8 cellular contexts compared by ENCODE assay signal in genomic region chr6:112086744-112087135, GRCh38. TPM values are rescaled to one million over a fixed set of nuclear protein-coding genes. Genes with fewer than 3 reads are reported as not detected.
DNase-seq lines count a peak whose midpoint lies in the region; ATAC-seq and TF ChIP-seq lines count a peak whose summit lies in the region.

No MANE protein-coding gene starts in this region.

- no peaks in the 10 kb centered on the region for H4K20me1 ChIP-seq in PC-3 (ENCODE audit: low read length)

- peak overlapping the region; percentile 99 for H2AFZ ChIP-seq in PC-3 (ENCODE audit: low read length)

- WGBS in aorta, 2 donors, result 0% methylated on average over 8 of the region's 8 CpGs

- peaks cover 2% of the 10 kb centered on the region for H3K4me1 Mint-ChIP-seq in memory B cell
- peaks cover 7% of the 10 kb centered on the region for H3K4me1 Mint-ChIP-seq in activated CD4-positive, alpha-beta T cell treated with anti-CD3 and anti-CD28 coated beads, Interleukin-2, amount 10 ng/mL, durations not matched to agents 7 days and 5 days

- peak overlapping the region; percentile 66 for H3K9ac ChIP-seq in PC-3 (ENCODE audit: low read length)

- no peaks in the 10 kb centered on the region for H3K36me3 ChIP-seq in PC-3 (ENCODE audit: low read depth, low read length)
- H3K36me3 ChIP-seq in effector memory CD4-positive, alpha-beta T cell (ENCODE audit: control insufficient read depth, insufficient read depth, low read length), result peaks cover 3% of the 10 kb centered on the region
- H3K36me3 ChIP-seq in aorta (ENCODE audit: control insufficient read depth in 1 of 2, insufficient read depth in 2 of 2, low read length in 1 of 2), result no peaks in the 10 kb centered on the region

- peaks cover 5% of the 10 kb centered on the region for H3K27me3 Mint-ChIP-seq in memory B cell
- peaks cover 24% of the 10 kb centered on the region for H3K27me3 Mint-ChIP-seq in activated CD4-positive, alpha-beta T cell treated with anti-CD3 and anti-CD28 coated beads, Interleukin-2, amount 10 ng/mL, durations not matched to agents 7 days and 5 days

- ATAC-seq in GM21360 (IDR thresholded peaks at IDR 0.05; ENCODE audit: unreplicated experiment), result peak; percentile 26
- ATAC-seq in HG03571 (IDR thresholded peaks at IDR 0.05; ENCODE audit: unreplicated experiment), result peak; percentile 22
- ATAC-seq in PC-3, result peak; percentile 69
- peak; percentile 9 for ATAC-seq in memory B cell (ENCODE audit: low read depth)
- ATAC-seq in aorta (ENCODE audit: low FRiP score), result peak; percentile 21

- H3K4me2 ChIP-seq in PC-3 (ENCODE audit: low read length), result peak overlapping the region; percentile 97

- H3K27me3 ChIP-seq in PC-3 (ENCODE audit: low read length), result no peaks in the 10 kb centered on the region
- no peaks in the 10 kb centered on the region for H3K27me3 ChIP-seq in effector memory CD4-positive, alpha-beta T cell (replicated peaks; ENCODE audit: control insufficient read depth, insufficient read depth, low read length, poor library complexity, severe bottlenecking)
- no peaks in the 10 kb centered on the region for H3K27me3 ChIP-seq in aorta (ENCODE audit: control insufficient read depth in 1 of 2, insufficient read depth in 2 of 2, low read length in 1 of 2)

- no peaks in the 10 kb centered on the region for H3K9me2 ChIP-seq in PC-3 (replicated peaks; ENCODE audit: low read length)

- H3K36me3 Mint-ChIP-seq in memory B cell, result peaks cover 6% of the 10 kb centered on the region
- peaks cover 9% of the 10 kb centered on the region for H3K36me3 Mint-ChIP-seq in activated CD4-positive, alpha-beta T cell treated with anti-CD3 and anti-CD28 coated beads, Interleukin-2, amount 10 ng/mL, durations not matched to agents 7 days and 5 days (ENCODE audit: low read depth)

- TSS peak; percentile 57 for BruUV-seq in PC-3 (replicated peaks; lab: Mats Ljungman, UMichigan)

- H3K27ac ChIP-seq in PC-3 (ENCODE audit: low read length) (no peak overlapping the region), aorta (ENCODE audit: low read depth in 1 of 2, low read length in 2 of 2) (peak overlapping the region in 1 of 2 donors; percentile 71)
- H3K27ac ChIP-seq in effector memory CD4-positive, alpha-beta T cell (ENCODE audit: insufficient read depth, low read length, poor library complexity, severe bottlenecking), result peak overlapping the region; percentile 82

- no peak overlapping the region for H3K4me3 Mint-ChIP-seq in memory B cell
- no peak overlapping the region for H3K4me3 Mint-ChIP-seq in activated CD4-positive, alpha-beta T cell treated with anti-CD3 and anti-CD28 coated beads, Interleukin-2, amount 10 ng/mL, durations not matched to agents 7 days and 5 days

- no peaks in the 10 kb centered on the region; the same call in 1 of the 2 replicates for H3K79me2 ChIP-seq in PC-3 (ENCODE audit: low read length)

- no peak overlapping the region for H3K27ac Mint-ChIP-seq in memory B cell
- H3K27ac Mint-ChIP-seq in activated CD4-positive, alpha-beta T cell treated with anti-CD3 and anti-CD28 coated beads, Interleukin-2, amount 10 ng/mL, durations not matched to agents 7 days and 5 days, result no peak overlapping the region

- H3F3A ChIP-seq in PC-3 (ENCODE audit: low read length, unreplicated experiment), result no peaks in the 10 kb centered on the region

- CTCF ChIA-PET in PC-3 (lab: Charles Lee), result interaction anchor here (2.8 kb wide), 1 partner anchor 77 kb away, joined by 28 read pairs; no protein-coding TSS in a partner anchor
- CTCF ChIA-PET in activated CD4-positive, alpha-beta T cell treated with anti-CD3 and anti-CD28 coated beads, Interleukin-2, amount 10 ng/mL, durations not matched to agents 7 days and 5 days (lab: Charles Lee), result interaction anchor here (1.0 to 1.9 kb wide), 3 partner anchors 77 to 828 kb away, joined by 3 to 6 read pairs (median 4); a partner anchor contains a TSS

- H3K4me3 ChIP-seq in PC-3 (ENCODE audit: low read length) (peak overlapping the region; percentile 92), aorta (ENCODE audit: low read length in 2 of 2) (peak overlapping the region; percentile 94 to 98)
- H3K4me3 ChIP-seq in effector memory CD4-positive, alpha-beta T cell (ENCODE audit: insufficient read depth, low read depth, low read length, poor library complexity, severe bottlenecking), result peak overlapping the region; percentile 91

- no peaks in the 10 kb centered on the region for H3K4me1 ChIP-seq in PC-3 (ENCODE audit: insufficient read depth, low read length)
- H3K4me1 ChIP-seq in effector memory CD4-positive, alpha-beta T cell (ENCODE audit: control insufficient read depth, insufficient read depth, low read length, poor library complexity, severe bottlenecking), result no peaks in the 10 kb centered on the region
- H3K4me1 ChIP-seq in aorta (ENCODE audit: control insufficient read depth in 1 of 2, insufficient read depth in 2 of 2, low read length in 2 of 2), result no peaks in the 10 kb centered on the region

- POLR2A ChIA-PET in PC-3 (lab: Charles Lee; ENCODE audit: unreplicated experiment), result no interaction called here
- POLR2A ChIA-PET in activated CD4-positive, alpha-beta T cell treated with anti-CD3 and anti-CD28 coated beads, Interleukin-2, amount 10 ng/mL, durations not matched to agents 7 days and 5 days (lab: Charles Lee), result interaction anchor here (0.8 kb wide), 1 partner anchor 77 kb away, joined by 4 read pairs; no protein-coding TSS in a partner anchor

- H3K9me3 Mint-ChIP-seq in memory B cell, result no peaks in the 10 kb centered on the region
- H3K9me3 Mint-ChIP-seq in activated CD4-positive, alpha-beta T cell treated with anti-CD3 and anti-CD28 coated beads, Interleukin-2, amount 10 ng/mL, durations not matched to agents 7 days and 5 days, result no peaks in the 10 kb centered on the region

- peak; percentile 49 for TF ChIP-seq CTCF in PC-3 (conservative IDR thresholded peaks at IDR 0.05; ENCODE audit: low read depth, low read length)

- H3K9me3 ChIP-seq in PC-3 (ENCODE audit: low read length), result no peaks in the 10 kb centered on the region
- no peaks in the 10 kb centered on the region for H3K9me3 ChIP-seq in effector memory CD4-positive, alpha-beta T cell (ENCODE audit: control insufficient read depth, low read length)
- no peaks in the 10 kb centered on the region for H3K9me3 ChIP-seq in aorta (ENCODE audit: control insufficient read depth, low read length)

- intact Hi-C loops in PC-3 (cut with micrococcal nuclease) (loop anchor here (1.0 kb wide), 1 partner anchor 77 kb away; no protein-coding TSS in a partner anchor), aorta (cut with DNase I) (no loop called here)

- DNase-seq in DMS79 treated with DMSO at 0.1 percent for 48 hours (lab: John Stamatoyannopoulos, UW), result peak; percentile 73
- peak; percentile 61 for DNase-seq in PC-3
- DNase-seq in effector memory CD4-positive, alpha-beta T cell, result no peak
- DNase-seq in memory B cell (ENCODE audit: low spot score in 2 of 2), result no peak
- DNase-seq in aorta, result no peak
- no peak for DNase-seq in activated CD4-positive, alpha-beta T cell treated with anti-CD3 and anti-CD28 coated beads, Interleukin-2, amount 10 ng/mL, durations not matched to agents 7 days and 5 days

RNA-seq across cellular contexts. Expression of gene TUBE1, which starts 0.5 kb away (rescaled TPM):
- total RNA-seq in PC-3 (2014; rRNA removed) (9.5 and 9.6 TPM in 2 replicates), aorta (10 to 100 TPM; 20.1 to 26.9 TPM)
- 10 to 100 TPM; 10.1 to 39.1 TPM for polyA plus RNA-seq in aorta
- 10 to 100 TPM; 14.9 to 18.9 TPM for total RNA-seq in activated CD4-positive, alpha-beta T cell treated with anti-CD3 and anti-CD28 coated beads, Interleukin-2, amount 10 ng/mL, durations not matched to agents 7 days and 5 days

RNA-seq across cellular contexts. Expression of gene FAM229B, which starts 0.7 kb away (rescaled TPM):
- 2.8 and 6.7 TPM in 2 replicates for total RNA-seq in PC-3 (2014; rRNA removed)
- total RNA-seq in aorta, result 10 to 100 TPM; 13.8 to 23.0 TPM
- 10 to 100 TPM; 31.2 to 39.3 TPM for polyA plus RNA-seq in aorta
- 1 to 10 TPM; 1.5 to 2.2 TPM for total RNA-seq in activated CD4-positive, alpha-beta T cell treated with anti-CD3 and anti-CD28 coated beads, Interleukin-2, amount 10 ng/mL, durations not matched to agents 7 days and 5 days

RNA-seq across cellular contexts. Expression of gene CCN6, which starts 32.8 kb away (rescaled TPM):
- total RNA-seq in PC-3 (2014; rRNA removed), result not detected in 2 replicates
- not detected for total RNA-seq in aorta
- polyA plus RNA-seq in aorta, result not detected
- not detected for total RNA-seq in activated CD4-positive, alpha-beta T cell treated with anti-CD3 and anti-CD28 coated beads, Interleukin-2, amount 10 ng/mL, durations not matched to agents 7 days and 5 days

Comparison
In these comparisons a context has a peak if more than half of its experiments do, and no peak if none do; other contexts are left out.
1. DNase-seq: peak in DMS79 treated with DMSO at 0.1 percent for 48 hours (single experiment) and PC-3 (single experiment); none in effector memory CD4-positive, alpha-beta T cell (0 of 3), memory B cell (0 of 2), aorta (0 of 2) and activated CD4-positive, alpha-beta T cell treated with anti-CD3 and anti-CD28 coated beads, Interleukin-2, amount 10 ng/mL, durations not matched to agents 7 days and 5 days (single experiment).
2. ATAC-seq: peak in every context shown above with its lines; median percentile 69 in PC-3; 26 in GM21360; 22 in HG03571; 21 in aorta; 9 in memory B cell.
3. Peak in every context shown above with its lines, with median percentiles within 50 percentile points of each other: H3K4me3 ChIP-seq.